In genomic region chr19:3066482-3067049, GRCh38 we compare ENCODE assay signal across 14 cellular contexts. TPM values are rescaled to one million over a fixed set of nuclear protein-coding genes. Genes with fewer than 3 reads are reported as not detected.
A peak's percentile ranks its signal among the peaks of the same experiment; 100 is the strongest.
DNase-seq lines count a peak whose midpoint lies in the region; ATAC-seq and TF ChIP-seq lines count a peak whose summit lies in the region.
"Had no signal": no experiment of that assay in that cellular context is flagged by ENCODE, and none has a peak within 500 bp of the region (broad histone marks: within the 10 kb centered on the region; RNA-seq: fewer than 3 reads in every experiment).

No MANE protein-coding gene starts in this region.

- H3K27ac Mint-ChIP-seq in WTC11, result no peak overlapping the region

- H2BK120ac ChIP-seq in neuronal stem cell (ENCODE audit: low read depth, low read length), result no peak overlapping the region

- H3K4me3 ChIP-seq in BLaER1 (no peak overlapping the region), neuronal stem cell (ENCODE audit: low read length in 2 of 2) (no peak overlapping the region), H7 (ENCODE audit: insufficient read depth, low read depth, low read length) (no peak overlapping the region), transverse colon (no peak overlapping the region)

- H3K79me1 ChIP-seq in neuronal stem cell (ENCODE audit: low read depth, low read length), result no peaks in the 10 kb centered on the region

- peak overlapping the region; percentile 8 for H3K14ac ChIP-seq in neuronal stem cell (ENCODE audit: low read length)

- TF ChIP-seq CTCF in GM10266 (IDR thresholded peaks at IDR 0.05; ENCODE audit: control insufficient read depth, insufficient read depth, low read depth, missing control alignments) (no peak), WTC11 (IDR thresholded peaks at IDR 0.05) (no peak), transverse colon (IDR thresholded peaks at IDR 0.05) (no peak)

- intact Hi-C loops in transverse colon (cut with DNase I; ENCODE audit: low total_unique reads), result no loop called here

- H3K4me2 ChIP-seq in BLaER1, result peak overlapping the region; percentile 87; the same call in 1 of the 2 replicates
- no peak overlapping the region for H3K4me2 ChIP-seq in neuronal stem cell (ENCODE audit: insufficient read depth, low read length, poor library complexity, severe bottlenecking)

- CTCF ChIA-PET in WTC11 (lab: Charles Lee), result interaction anchor here (0.7 kb wide), 1 partner anchor 96 kb away, joined by 3 read pairs; no protein-coding TSS in a partner anchor

- no peak overlapping the region for H4K91ac ChIP-seq in neuronal stem cell (ENCODE audit: low read depth, low read length, poor library complexity)

- no peaks in the 10 kb centered on the region for H3K36me3 Mint-ChIP-seq in WTC11

- H3K23ac ChIP-seq in neuronal stem cell (ENCODE audit: low read depth, low read length, poor library complexity), result no peak overlapping the region

- TF ChIP-seq POLR2A in transverse colon (IDR thresholded peaks at IDR 0.05), result no peak

- H2AK5ac ChIP-seq in neuronal stem cell (ENCODE audit: low read depth, low read length), result no peak overlapping the region

- no peak overlapping the region for H2BK15ac ChIP-seq in neuronal stem cell (ENCODE audit: low read length)

- H4K20me1 ChIP-seq in BLaER1, result no peaks in the 10 kb centered on the region

- H3K4ac ChIP-seq in neuronal stem cell (ENCODE audit: low read length), result no peak overlapping the region

- peaks cover 55% of the 10 kb centered on the region for H3K4me1 ChIP-seq in BLaER1
- H3K4me1 ChIP-seq in neuronal stem cell (ENCODE audit: control insufficient read depth in 2 of 2, insufficient read depth in 1 of 2, low read depth in 1 of 2, low read length in 2 of 2), result no peaks in the 10 kb centered on the region
- H3K4me1 ChIP-seq in transverse colon, result peaks cover 0 to 22% (median 14%) of the 10 kb centered on the region in 4 donors

- no peaks in the 10 kb centered on the region for H3K27me3 Mint-ChIP-seq in WTC11 (ENCODE audit: low read depth)

- peak; percentile 7 for DNase-seq in GM10266 (ENCODE audit: extremely low spot score)
- no peak for DNase-seq in WTC11 (ENCODE audit: low spot score)
- no peak for DNase-seq in neuronal stem cell (ENCODE audit: low spot score)
- no peak for DNase-seq in H7
- no peak for DNase-seq in transverse colon
- DNase-seq: BE2C, EL, HCEC 1CT, NCI-H1436, NCI-H2227 treated with DMSO at 0.1 percent for 48 hours, PC-3 had no signal

- H3K27ac ChIP-seq in BLaER1 (no peak overlapping the region), neuronal stem cell (replicated peaks; ENCODE audit: low read length) (no peak overlapping the region), transverse colon (no peak overlapping the region)

- no peak overlapping the region for H2AFZ ChIP-seq in neuronal stem cell (ENCODE audit: low read length)

- H2BK12ac ChIP-seq in neuronal stem cell (ENCODE audit: low read length), result no peak overlapping the region

- no peak overlapping the region for H3K9ac ChIP-seq in BLaER1
- no peak overlapping the region for H3K9ac ChIP-seq in neuronal stem cell (ENCODE audit: low read depth, low read length, poor library complexity)

- in situ Hi-C loops in transverse colon (cut with MboI; ENCODE audit: low pct_ligation_motif_present in 1 of 4, low pct_unique_long_range_greater_than_20kb in 1 of 4, low sequenced_read_pairs in 3 of 4), result loop anchor here in 1 of 4 donors (10.0 kb wide), 1 partner anchor 112 kb away; no protein-coding TSS in a partner anchor

- POLR2A ChIA-PET in WTC11 (lab: Charles Lee), result no interaction called here

- WGBS in neuronal stem cell (ENCODE audit: extremely low coverage in 2 of 2, insufficient read length in 2 of 2, insufficient replicate concordance in 1 of 2), 2 donors, result no CpG with 5 or more reads among the region's 16 CpGs
- 87 to 97% methylated on average over 14 to 16 of the region's 16 CpGs for WGBS in transverse colon (ENCODE audit: low coverage in 1 of 2), 2 donors

- TF ChIP-seq EP300 in transverse colon (IDR thresholded peaks at IDR 0.05; ENCODE audit: low read depth), result no peak

- no peaks in the 10 kb centered on the region for H3K9me3 ChIP-seq in BLaER1
- no peaks in the 10 kb centered on the region for H3K9me3 ChIP-seq in neuronal stem cell (replicated peaks in 1 of 2; ENCODE audit: control insufficient read depth in 2 of 2, insufficient read depth in 1 of 2, low read depth in 1 of 2, low read length in 2 of 2)
- H3K9me3 ChIP-seq in transverse colon, result no peaks in the 10 kb centered on the region
- H3K9me3 ChIP-seq: BE2C had no signal

- no peaks in the 10 kb centered on the region for H3K9me3 Mint-ChIP-seq in WTC11

- H3K4me1 Mint-ChIP-seq in WTC11, result peaks cover 7% of the 10 kb centered on the region; the same call in 1 of the 2 replicates

- H4K8ac ChIP-seq in neuronal stem cell (ENCODE audit: low read depth, low read length), result no peak overlapping the region

- no peak overlapping the region for H2BK5ac ChIP-seq in neuronal stem cell (ENCODE audit: low read length)

- no peaks in the 10 kb centered on the region for H3K36me3 ChIP-seq in BLaER1
- H3K36me3 ChIP-seq in neuronal stem cell (replicated peaks in 1 of 2; ENCODE audit: control insufficient read depth in 2 of 2, insufficient read depth in 2 of 2, low read length in 2 of 2), result no peaks in the 10 kb centered on the region
- no peaks in the 10 kb centered on the region for H3K36me3 ChIP-seq in H7 (replicated peaks; ENCODE audit: control insufficient read depth, insufficient read depth, low read length)
- H3K36me3 ChIP-seq in transverse colon, result no peaks in the 10 kb centered on the region
- H3K36me3 ChIP-seq: BE2C had no signal

- H3K27me3 ChIP-seq in BLaER1 (no peaks in the 10 kb centered on the region), neuronal stem cell (ENCODE audit: control insufficient read depth in 3 of 3, insufficient read depth in 3 of 3, low read depth in 1 of 3, low read length in 3 of 3) (peaks cover 0 to 17% (median 7%) of the 10 kb centered on the region in 3 experiments), H7 (ENCODE audit: control insufficient read depth, insufficient read depth, low read length) (no peaks in the 10 kb centered on the region), transverse colon (no peaks in the 10 kb centered on the region)
- H3K27me3 ChIP-seq: BE2C had no signal

- ATAC-seq in WTC11, result no peak
- ATAC-seq in HG03135 (IDR thresholded peaks at IDR 0.05; ENCODE audit: unreplicated experiment), result no peak
- no peak for ATAC-seq in GM21529 (IDR thresholded peaks at IDR 0.05; ENCODE audit: unreplicated experiment)
- ATAC-seq: PC-3 had no signal

- no peak overlapping the region for H3K4me3 Mint-ChIP-seq in WTC11

- no peak overlapping the region for H3K18ac ChIP-seq in neuronal stem cell (ENCODE audit: low read length)

TF ChIP-seq in WTC11, 78 proteins besides CTCF, POLR2A, EP300 and RAD21:
- TF ChIP-seq TEAD1 (CRISPR knock-in tag; IDR thresholded peaks at IDR 0.05) (no peak), GABPB1 (CRISPR knock-in tag; IDR thresholded peaks at IDR 0.05) (peak; percentile 16; the same call in 1 of the 2 replicates), ETV6 (CRISPR knock-in tag; IDR thresholded peaks at IDR 0.05) (no peak), TP53 (CRISPR knock-in tag; IDR thresholded peaks at IDR 0.05) (no peak), IRF2 (CRISPR knock-in tag; IDR thresholded peaks at IDR 0.05; ENCODE audit: borderline replicate concordance, low read depth) (no peak), E2F4 (CRISPR knock-in tag; IDR thresholded peaks at IDR 0.05; ENCODE audit: borderline replicate concordance, low read depth) (no peak)
- TF ChIP-seq, protein P1, sequence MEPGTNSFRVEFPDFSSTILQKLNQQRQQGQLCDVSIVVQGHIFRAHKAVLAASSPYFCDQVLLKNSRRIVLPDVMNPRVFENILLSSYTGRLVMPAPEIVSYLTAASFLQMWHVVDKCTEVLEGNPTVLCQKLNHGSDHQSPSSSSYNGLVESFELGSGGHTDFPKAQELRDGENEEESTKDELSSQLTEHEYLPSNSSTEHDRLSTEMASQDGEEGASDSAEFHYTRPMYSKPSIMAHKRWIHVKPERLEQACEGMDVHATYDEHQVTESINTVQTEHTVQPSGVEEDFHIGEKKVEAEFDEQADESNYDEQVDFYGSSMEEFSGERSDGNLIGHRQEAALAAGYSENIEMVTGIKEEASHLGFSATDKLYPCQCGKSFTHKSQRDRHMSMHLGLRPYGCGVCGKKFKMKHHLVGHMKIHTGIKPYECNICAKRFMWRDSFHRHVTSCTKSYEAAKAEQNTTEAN (CRISPR knock-in tag; IDR thresholded peaks at IDR 0.05), result no peak

RNA-seq across cellular contexts. Expression of gene TLE5, which starts 4.3 kb away (rescaled TPM):
- total RNA-seq in WTC11 (2021), result 233 to 249 TPM (median 246 TPM) in 3 replicates
- polyA plus RNA-seq in neuronal stem cell (2013, experiment 1 of 2), result 162 TPM
- 164 TPM for polyA plus RNA-seq in neuronal stem cell (2013, experiment 2 of 2)
- total RNA-seq in H7 (2014; rRNA removed; shearing (Covaris generic)), result 300 and 386 TPM in 2 replicates
- total RNA-seq in transverse colon, result 100 to 1,000 TPM; 307 to 561 (median 400) TPM

RNA-seq across cellular contexts. Expression of gene GNA11, which starts 27.6 kb away (rescaled TPM):
- total RNA-seq in WTC11 (2021) (22.4 to 27.2 TPM (median 23.5 TPM) in 3 replicates), transverse colon (100 to 1,000 TPM; 160 to 467 (median 242) TPM)
- 19.2 TPM for polyA plus RNA-seq in neuronal stem cell (2013, experiment 1 of 2)
- 20.0 TPM for polyA plus RNA-seq in neuronal stem cell (2013, experiment 2 of 2)
- total RNA-seq in H7 (2014; rRNA removed; shearing (Covaris generic)), result 30.0 and 35.0 TPM in 2 replicates

RNA-seq across cellular contexts. Expression of gene TLE2, which starts 37.5 kb away (rescaled TPM):
- 13.1 to 20.0 TPM (median 15.8 TPM) in 3 replicates for total RNA-seq in WTC11 (2021)
- polyA plus RNA-seq in neuronal stem cell (2013, experiment 1 of 2), result 0.36 TPM
- 0.21 TPM for polyA plus RNA-seq in neuronal stem cell (2013, experiment 2 of 2)
- 9.6 and 18.7 TPM in 2 replicates for total RNA-seq in H7 (2014; rRNA removed; shearing (Covaris generic))
- total RNA-seq in transverse colon, result 10 to 100 TPM; 31.4 to 70.0 (median 47.5) TPM
